Comparison of ENCODE assay signal across 7 cellular contexts in the genomic region with DNA sequence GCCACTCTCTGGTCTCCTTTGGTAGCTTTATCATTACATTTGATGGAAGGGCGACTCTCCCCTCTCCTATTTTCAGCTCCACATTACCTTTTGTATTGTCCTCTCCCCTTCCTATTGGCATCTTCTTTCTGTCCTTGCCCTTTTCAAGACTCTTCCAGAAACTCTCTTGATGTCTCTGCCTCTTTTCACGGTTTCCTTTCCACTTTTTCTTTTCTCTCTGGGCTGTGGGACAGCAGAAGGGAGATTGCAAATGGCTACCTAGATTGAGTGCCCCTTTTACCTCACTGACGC. TPM values are rescaled to one million over a fixed set of nuclear protein-coding genes. Genes with fewer than 3 reads are reported as not detected.
DNase-seq lines count a peak whose midpoint lies in the region; ATAC-seq and TF ChIP-seq lines count a peak whose summit lies in the region.

No MANE protein-coding gene starts in this region.

- DNase-seq in WTC11 (ENCODE audit: low spot score) (no peak), SIG-M5 (lab: John Stamatoyannopoulos, UW) (no peak)

- TF ChIP-seq CTCF in HEK293 (tag by site-specific recombination; IDR thresholded peaks at IDR 0.05), result no peak
- TF ChIP-seq CTCF in WTC11 (IDR thresholded peaks at IDR 0.05), result no peak

- no peaks in the 10 kb centered on the region for H3K36me3 ChIP-seq in HEK293 (ENCODE audit: control insufficient read depth in 2 of 2, insufficient read depth in 1 of 2, low read length in 2 of 2)
- no peaks in the 10 kb centered on the region for H3K36me3 ChIP-seq in iPS-15b (ENCODE audit: control insufficient read depth, insufficient read depth, low read length)

- H3K4me3 ChIP-seq in HEK293 (ENCODE audit: low read depth, low read length) (no peak overlapping the region), iPS-15b (ENCODE audit: low read depth, low read length) (peak overlapping the region; percentile 48)

- POLR2A ChIA-PET in HEK293 (lab: Yijun Ruan, JAX) (interaction anchor here (1.4 to 9.2 kb wide), 8 partner anchors 9 to 35 kb away, joined by 4 to 111 read pairs (median 16); partner anchors contain the start of gene IER5), WTC11 (lab: Charles Lee) (interaction anchor here (1.1 to 3.1 kb wide), 5 partner anchors 17 to 183 kb away, joined by 3 to 12 read pairs (median 5); partner anchors contain the start of gene STX6)

- no peaks in the 10 kb centered on the region for H3K36me3 Mint-ChIP-seq in WTC11
- no peaks in the 10 kb centered on the region for H3K36me3 Mint-ChIP-seq in stimulated activated memory B cell treated with anti-CD40 and anti-IgM and Interleukin-4, amounts not matched to agents 10 μg/mL and 1 μg/mL and 100 μg/mL, for 72 hours

- H3K27me3 Mint-ChIP-seq in WTC11 (ENCODE audit: low read depth), result peaks cover 68% of the 10 kb centered on the region
- H3K27me3 Mint-ChIP-seq in stimulated activated memory B cell treated with anti-CD40 and anti-IgM and Interleukin-4, amounts not matched to agents 10 μg/mL and 1 μg/mL and 100 μg/mL, for 72 hours, result no peaks in the 10 kb centered on the region

- CTCF ChIA-PET in HEK293 (lab: Yijun Ruan, JAX), result interaction anchor here (0.7 to 3.2 kb wide), 5 partner anchors 10 to 73 kb away, joined by 3 to 14 read pairs (median 3); no protein-coding TSS in a partner anchor
- CTCF ChIA-PET in WTC11 (lab: Charles Lee), result interaction anchor here (1.2 to 2.4 kb wide), 8 partner anchors 9 to 36 kb away, joined by 4 to 27 read pairs (median 8); no protein-coding TSS in a partner anchor

- H3K27ac ChIP-seq in HEK293 (ENCODE audit: extremely low read depth, low read depth, low read length), result no peak overlapping the region; the same call in 1 of the 2 replicates

- no peak overlapping the region for H3K9ac ChIP-seq in iPS-15b (ENCODE audit: low read depth, low read length)

- H3K27me3 ChIP-seq in iPS-15b (ENCODE audit: control insufficient read depth, insufficient read depth, low read length), result peaks cover 79% of the 10 kb centered on the region

- ATAC-seq in WTC11 (no peak), GM21390 (IDR thresholded peaks at IDR 0.05; ENCODE audit: unreplicated experiment) (no peak), HG03175 (IDR thresholded peaks at IDR 0.05; ENCODE audit: unreplicated experiment) (no peak)
- no peak for ATAC-seq in stimulated activated memory B cell treated with anti-CD40 and anti-IgM and Interleukin-4, amounts not matched to agents 10 μg/mL and 1 μg/mL and 100 μg/mL, for 72 hours

- H3K4me3 Mint-ChIP-seq in WTC11, result peak overlapping the region; percentile 79
- H3K4me3 Mint-ChIP-seq in stimulated activated memory B cell treated with anti-CD40 and anti-IgM and Interleukin-4, amounts not matched to agents 10 μg/mL and 1 μg/mL and 100 μg/mL, for 72 hours, result peak overlapping the region; percentile 83

- peaks cover 82% of the 10 kb centered on the region for H3K4me1 Mint-ChIP-seq in WTC11
- peaks cover 35% of the 10 kb centered on the region for H3K4me1 Mint-ChIP-seq in stimulated activated memory B cell treated with anti-CD40 and anti-IgM and Interleukin-4, amounts not matched to agents 10 μg/mL and 1 μg/mL and 100 μg/mL, for 72 hours

- no peak overlapping the region for H3K27ac Mint-ChIP-seq in WTC11
- H3K27ac Mint-ChIP-seq in stimulated activated memory B cell treated with anti-CD40 and anti-IgM and Interleukin-4, amounts not matched to agents 10 μg/mL and 1 μg/mL and 100 μg/mL, for 72 hours, result peak overlapping the region; percentile 77

- H3K9me3 Mint-ChIP-seq in WTC11, result no peaks in the 10 kb centered on the region
- H3K9me3 Mint-ChIP-seq in stimulated activated memory B cell treated with anti-CD40 and anti-IgM and Interleukin-4, amounts not matched to agents 10 μg/mL and 1 μg/mL and 100 μg/mL, for 72 hours, result no peaks in the 10 kb centered on the region

- peaks cover 25% of the 10 kb centered on the region; the same call in 1 of the 2 replicates for H3K4me1 ChIP-seq in HEK293 (ENCODE audit: control insufficient read depth, insufficient read depth, low read length)
- H3K4me1 ChIP-seq in iPS-15b (ENCODE audit: control insufficient read depth, insufficient read depth, low read length), result peaks cover 19% of the 10 kb centered on the region

- H3K9me3 ChIP-seq in HEK293 (ENCODE audit: control insufficient read depth, insufficient read depth, low read depth, low read length) (no peaks in the 10 kb centered on the region), iPS-15b (ENCODE audit: control insufficient read depth, insufficient read depth, low read length) (no peaks in the 10 kb centered on the region)

TF ChIP-seq in HEK293, 187 proteins besides CTCF, POLR2A, EP300 and RAD21:
- TF ChIP-seq PRDM1 (tag by site-specific recombination; IDR thresholded peaks at IDR 0.05) (peak; percentile 88), ZNF366 (tag by site-specific recombination; conservative IDR thresholded peaks at IDR 0.05) (0 out of 2 replicates have a peak, but pooled peaks have one; percentile 38), ZNF335 (tag by site-specific recombination; conservative IDR thresholded peaks at IDR 0.05) (0 out of 2 replicates have a peak, but pooled peaks have one; percentile 36), ZNF658 (tag by site-specific recombination; IDR thresholded peaks at IDR 0.05) (no peak), SP2 (tag by site-specific recombination; IDR thresholded peaks at IDR 0.05) (no peak)

TF ChIP-seq in WTC11, 78 proteins besides CTCF, POLR2A, EP300 and RAD21:
- TF ChIP-seq ESRRA (CRISPR knock-in tag; IDR thresholded peaks at IDR 0.05; ENCODE audit: borderline replicate concordance), result 0 out of 2 replicates have a peak, but pooled peaks have one; percentile 6
- TF ChIP-seq, protein P1, sequence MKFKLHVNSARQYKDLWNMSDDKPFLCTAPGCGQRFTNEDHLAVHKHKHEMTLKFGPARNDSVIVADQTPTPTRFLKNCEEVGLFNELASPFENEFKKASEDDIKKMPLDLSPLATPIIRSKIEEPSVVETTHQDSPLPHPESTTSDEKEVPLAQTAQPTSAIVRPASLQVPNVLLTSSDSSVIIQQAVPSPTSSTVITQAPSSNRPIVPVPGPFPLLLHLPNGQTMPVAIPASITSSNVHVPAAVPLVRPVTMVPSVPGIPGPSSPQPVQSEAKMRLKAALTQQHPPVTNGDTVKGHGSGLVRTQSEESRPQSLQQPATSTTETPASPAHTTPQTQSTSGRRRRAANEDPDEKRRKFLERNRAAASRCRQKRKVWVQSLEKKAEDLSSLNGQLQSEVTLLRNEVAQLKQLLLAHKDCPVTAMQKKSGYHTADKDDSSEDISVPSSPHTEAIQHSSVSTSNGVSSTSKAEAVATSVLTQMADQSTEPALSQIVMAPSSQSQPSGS (CRISPR knock-in tag; IDR thresholded peaks at IDR 0.05; ENCODE audit: borderline replicate concordance, low read depth), result no peak

RNA-seq across cellular contexts. Expression of gene IER5, which starts 17.5 kb away (rescaled TPM):
- total RNA-seq in WTC11 (2021), result 14.2 to 18.2 TPM (median 14.3 TPM) in 3 replicates
